Comparison of ENCODE assay signal across 21 cellular contexts in the genomic region with DNA sequence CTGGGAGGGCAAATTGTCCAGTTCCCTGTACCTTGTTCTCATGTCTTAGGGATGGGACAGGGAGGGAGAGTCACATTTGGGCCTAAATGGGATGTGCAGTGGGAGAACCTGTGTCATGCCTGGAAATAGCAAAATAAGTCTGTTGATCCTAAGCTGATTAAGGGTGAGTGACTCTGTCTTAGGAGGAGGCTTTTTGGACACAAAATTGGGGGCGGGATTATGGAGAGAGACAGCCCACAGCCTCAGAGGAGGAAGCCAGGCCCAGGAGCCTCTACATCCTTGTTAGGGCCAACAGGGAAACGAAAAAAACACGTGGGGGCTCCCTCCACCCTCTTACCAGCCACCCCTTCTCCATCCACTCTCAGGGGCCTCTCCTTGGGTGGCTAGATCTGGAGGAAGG. TPM values are rescaled to one million over a fixed set of nuclear protein-coding genes. Genes with fewer than 3 reads are reported as not detected.
DNase-seq lines count a peak whose midpoint lies in the region; ATAC-seq and TF ChIP-seq lines count a peak whose summit lies in the region.
"Had no signal": no experiment of that assay in that cellular context is flagged by ENCODE, and none has a peak within 500 bp of the region (broad histone marks: within the 10 kb centered on the region; RNA-seq: fewer than 3 reads in every experiment).

No MANE protein-coding gene starts in this region.

- DNase-seq in MG63 (peak; percentile 62), adipocyte (ENCODE audit: low read depth) (no peak), esophagus muscularis mucosa (ENCODE audit: extremely low spot score) (no peak), neural progenitor cell (ENCODE audit: low spot score) (peak; percentile 28), HUDEP-2 (lab: John Stamatoyannopoulos, UW; ENCODE audit: unreplicated experiment in 76 of 76) (no peak)
- DNase-seq: BE2C; CD4-positive, alpha-beta T cell; DMS53; EL; IMR-90; NCI-H1048; NCI-H1436 treated with DMSO at 0.1 percent for 48 hours; NCI-H2029; NCI-H2171; OCI-M1; SHP77 had no signal

- H3K4me1 ChIP-seq in adipocyte (ENCODE audit: control insufficient read depth, insufficient read depth, low read length) (peaks cover 38% of the 10 kb centered on the region), esophagus muscularis mucosa (peaks cover 12 to 96% (median 85%) of the 10 kb centered on the region in 4 donors), neural progenitor cell (peaks cover 17% of the 10 kb centered on the region)

- TF ChIP-seq CTCF in esophagus muscularis mucosa (IDR thresholded peaks at IDR 0.05) (no peak), neural progenitor cell (IDR thresholded peaks at IDR 0.05) (no peak)

- H3K4me3 ChIP-seq in MG63 (no peak overlapping the region), adipocyte (ENCODE audit: low read length) (no peak overlapping the region), esophagus muscularis mucosa (peak overlapping the region; percentile 71 to 77 (median 73)), neural progenitor cell (no peak overlapping the region)
- H3K4me3 ChIP-seq: SK-N-MC had no signal

- H3K27ac ChIP-seq in esophagus muscularis mucosa (replicated peaks in 1 of 4) (peak overlapping the region; percentile 85 to 92 (median 88)), neural progenitor cell (no peak overlapping the region)
- H3K27ac ChIP-seq: SK-N-MC had no signal

- intact Hi-C loops in esophagus muscularis mucosa (cut with DNase I) = loop anchor here (5.0 kb wide), 1 partner anchor 33 kb away; no protein-coding TSS in a partner anchor

- peaks cover 11% of the 10 kb centered on the region for H3F3A ChIP-seq in neural progenitor cell (ENCODE audit: low read depth)

- H3K27ac Mint-ChIP-seq in neural progenitor cell = no peak overlapping the region
- H3K27ac Mint-ChIP-seq: CD4-positive, alpha-beta T cell had no signal

- no peak for ATAC-seq in HG03280 (IDR thresholded peaks at IDR 0.05; ENCODE audit: unreplicated experiment)
- ATAC-seq in GM19324 (IDR thresholded peaks at IDR 0.05; ENCODE audit: low FRiP score, unreplicated experiment) = no peak
- no peak for ATAC-seq in GM19397 (IDR thresholded peaks at IDR 0.05; ENCODE audit: unreplicated experiment)

- peaks cover 4% of the 10 kb centered on the region for H3K36me3 Mint-ChIP-seq in neural progenitor cell

- no peaks in the 10 kb centered on the region for H3K79me2 ChIP-seq in neural progenitor cell (ENCODE audit: low read depth)

- TF ChIP-seq EP300 in esophagus muscularis mucosa (IDR thresholded peaks at IDR 0.05) = no peak

- H3K4me2 ChIP-seq in neural progenitor cell = peak overlapping the region; percentile 6

- H3K36me3 ChIP-seq in MG63 = peaks cover 69% of the 10 kb centered on the region
- no peaks in the 10 kb centered on the region for H3K36me3 ChIP-seq in adipocyte (ENCODE audit: control insufficient read depth, insufficient read depth, low read length, severe bottlenecking)
- H3K36me3 ChIP-seq in esophagus muscularis mucosa = peaks cover 0 to 23% (median 2%) of the 10 kb centered on the region in 4 donors
- no peaks in the 10 kb centered on the region for H3K36me3 ChIP-seq in neural progenitor cell
- H3K36me3 ChIP-seq: BE2C had no signal

- H3K9me3 ChIP-seq in MG63 (no peaks in the 10 kb centered on the region), adipocyte (ENCODE audit: control insufficient read depth, low read length) (no peaks in the 10 kb centered on the region), esophagus muscularis mucosa (no peaks in the 10 kb centered on the region), neural progenitor cell (ENCODE audit: low read depth) (no peaks in the 10 kb centered on the region)
- H3K9me3 ChIP-seq: BE2C had no signal

- no peak overlapping the region for H2AFZ ChIP-seq in neural progenitor cell (replicated peaks)

- peaks cover 47% of the 10 kb centered on the region for H4K20me1 ChIP-seq in neural progenitor cell (ENCODE audit: low read depth)

- H3K27me3 ChIP-seq in MG63 (no peaks in the 10 kb centered on the region), adipocyte (replicated peaks; ENCODE audit: control insufficient read depth, insufficient read depth, low read length) (peaks cover 24% of the 10 kb centered on the region), esophagus muscularis mucosa (peaks cover 0 to 18% (median 0%) of the 10 kb centered on the region in 4 donors), neural progenitor cell (peaks cover 40% of the 10 kb centered on the region)
- H3K27me3 ChIP-seq: BE2C had no signal

- H3K27me3 Mint-ChIP-seq in neural progenitor cell (ENCODE audit: insufficient read depth, low read depth) = peaks cover 15% of the 10 kb centered on the region

- H3K9ac ChIP-seq in adipocyte (ENCODE audit: low read length) (peak overlapping the region; percentile 65), neural progenitor cell (no peak overlapping the region)

- no peak overlapping the region for H3K4me3 Mint-ChIP-seq in neural progenitor cell
- H3K4me3 Mint-ChIP-seq: CD4-positive, alpha-beta T cell had no signal

- no peaks in the 10 kb centered on the region for H3K9me3 Mint-ChIP-seq in neural progenitor cell
- H3K9me3 Mint-ChIP-seq: CD4-positive, alpha-beta T cell had no signal

- whole genome bisulfite sequencing in esophagus muscularis mucosa = 54% methylated on average over 3 of the region's 3 CpGs

- H3K4me1 Mint-ChIP-seq in neural progenitor cell = peaks cover 36% of the 10 kb centered on the region

- TF ChIP-seq POLR2A in esophagus muscularis mucosa (IDR thresholded peaks at IDR 0.05; ENCODE audit: low read depth) = no peak

RNA-seq across cellular contexts. Expression of gene KCNB1, which starts 2.2 kb away (rescaled TPM):
- total RNA-seq in MG63 (2014; rRNA removed; shearing (Covaris generic); ENCODE audit: low replicate concordance) = 6.5 and 7.0 TPM in 2 replicates
- total RNA-seq in esophagus muscularis mucosa (10 to 100 TPM; 32.3 to 55.5 (median 51.9) TPM), neural progenitor cell (ENCODE audit: low replicate concordance) (0.97 and 1.0 TPM in 2 replicates)
- total RNA-seq: IMR-90, M059J had no signal

Comparison
In these comparisons a context has a peak if more than half of its experiments do, and no peak if none do; other contexts are left out.
1. DNase-seq: peak in MG63 (single experiment) and neural progenitor cell (single experiment); none in adipocyte (single experiment), esophagus muscularis mucosa (single experiment) and HUDEP-2 (0 of 76).
2. H3K4me3 ChIP-seq: peak in esophagus muscularis mucosa (4 of 4); none in MG63 (single experiment), adipocyte (single experiment) and neural progenitor cell (single experiment).